8 cellular contexts compared by ENCODE assay signal in the genomic region with DNA sequence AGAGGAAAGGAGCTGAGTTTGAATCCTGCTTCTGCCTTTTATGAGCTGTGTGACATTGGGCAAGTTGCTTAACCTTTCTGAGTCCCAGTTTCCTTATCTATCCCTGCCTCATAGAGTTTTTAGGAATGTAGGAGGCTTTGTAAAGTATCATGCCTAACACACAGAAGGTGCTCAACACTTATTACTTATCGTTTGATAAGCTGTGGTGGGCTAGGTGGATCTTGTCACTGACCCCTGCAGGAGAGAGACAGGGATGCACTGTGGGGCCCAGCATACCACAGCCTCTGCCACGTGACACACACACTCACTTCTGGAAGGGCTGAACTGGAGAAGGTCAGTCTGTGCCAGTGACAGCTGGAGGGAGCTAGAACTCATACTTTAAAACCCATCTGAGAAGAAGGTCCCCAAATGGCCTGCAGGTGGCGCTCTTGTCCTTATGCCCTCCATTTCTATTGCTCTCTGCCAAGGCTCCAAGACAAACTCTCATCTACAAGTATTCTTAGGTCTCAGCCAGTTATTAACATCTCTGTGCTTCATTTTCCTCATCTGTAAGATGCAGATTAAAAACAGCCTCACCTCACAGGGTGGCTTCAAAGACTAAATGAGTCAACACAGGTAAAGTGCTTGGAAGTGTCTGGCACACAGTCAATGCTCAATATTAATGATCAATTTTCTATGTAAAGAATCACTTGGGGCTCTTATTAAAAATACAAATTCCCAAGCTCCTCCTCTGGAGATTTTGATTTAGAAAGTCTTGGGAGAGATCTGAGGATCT. TPM values are rescaled to one million over a fixed set of nuclear protein-coding genes. Genes with fewer than 3 reads are reported as not detected.
DNase-seq lines count a peak whose midpoint lies in the region; ATAC-seq, FAIRE-seq and TF ChIP-seq lines count a peak whose summit lies in the region.

No MANE protein-coding gene starts in this region.

- in situ Hi-C loops in K562 (cut with MboI), result no loop called here

- H3K9me3 ChIP-seq in K562 (replicated peaks; ENCODE audit: control insufficient read depth, insufficient read depth, low read depth, low read length), result no peaks in the 10 kb centered on the region

- no peaks in the 10 kb centered on the region for H3K9me1 ChIP-seq in K562 (ENCODE audit: control insufficient read depth, insufficient read depth, low read length)

- ATAC-seq in HG02642 (IDR thresholded peaks at IDR 0.05; ENCODE audit: poor library complexity, unreplicated experiment) (peak; percentile 81), K562 (peak; percentile 100)

- H3K4me1 ChIP-seq in K562 (replicated peaks in 1 of 2; ENCODE audit: control insufficient read depth in 2 of 2, insufficient read depth in 2 of 2, low read length in 2 of 2), result peaks cover 0 to 3% of the 10 kb centered on the region in 2 experiments; a peak in 1 of 5 replicates

- DNase-seq in activated gamma-delta T cell treated with Interleukin-2 at 50 U/mL for 16 hours (peak; percentile 9), activated gamma-delta T cell (lab: John Stamatoyannopoulos, UW) (no peak), NCI-H1092 treated with DMSO at 0.1 percent for 48 hours (lab: John Stamatoyannopoulos, UW) (peak; percentile 74), SW480 (ENCODE audit: low spot score) (peak; percentile 89), K562 (ENCODE audit: extremely low read depth in 1 of 4, low spot score in 3 of 4) (peak; percentile 79 to 86 (median 82)), inferior parietal cortex (ENCODE audit: extremely low spot score) (peak; percentile 65)
- DNase-seq in stimulated activated CD4-positive, alpha-beta T cell treated with anti-CD3 and anti-CD28 coated beads, Interleukin-12 subunit alpha, Interleukin-12 subunit beta, amount 100 ng/mL, for 48 hours (ENCODE audit: low read depth in 2 of 3, low spot score in 1 of 3), result peak; percentile 35 to 56 (median 44)

- POLR2A ChIA-PET in K562 (lab: Yijun Ruan, JAX), result interaction anchor here (0.7 to 0.8 kb wide), 3 partner anchors 16 to 1022 kb away, joined by 3 to 4 read pairs (median 3); no protein-coding TSS in a partner anchor

- H2AFZ ChIP-seq in K562 (ENCODE audit: low read depth, low read length), result no peak overlapping the region

- no peaks in the 10 kb centered on the region for H4K20me1 ChIP-seq in K562 (replicated peaks; ENCODE audit: control insufficient read depth, insufficient read depth, low read length)

- no peak overlapping the region for H3K9ac ChIP-seq in K562 (ENCODE audit: insufficient read depth in 1 of 2, low read depth in 2 of 2, low read length in 2 of 2)

- H3K79me2 ChIP-seq in K562 (ENCODE audit: control insufficient read depth, insufficient read depth, low read length), result no peaks in the 10 kb centered on the region

- intact Hi-C loops in K562 (cut with micrococcal nuclease), result loop anchor here (10.0 kb wide), 1 partner anchor 322 kb away; a partner anchor contains a TSS

- peaks cover 6 to 30% of the 10 kb centered on the region in 2 experiments; a peak in 4 of 5 replicates for H3K27me3 ChIP-seq in K562 (ENCODE audit: control insufficient read depth in 2 of 2, insufficient read depth in 2 of 2, low read length in 2 of 2)

- no peak overlapping the region; the same call in 1 of the 2 replicates for H3K4me2 ChIP-seq in K562 (ENCODE audit: insufficient read depth, low read length)

- CTCF ChIA-PET in K562 (lab: Yijun Ruan, JAX; ENCODE audit: low intra/inter-chr PET ratio), result no interaction called here

- 0% methylated on average over 2 of the region's 3 CpGs for WGBS in K562 (ENCODE audit: insufficient coverage, low coverage, missing lambda C conversion rate)

- TF ChIP-seq EP300 in K562 (IDR thresholded peaks at IDR 0.05; ENCODE audit: low read length), result no peak

- no peak overlapping the region for H3K27ac ChIP-seq in K562 (ENCODE audit: extremely low read depth, low read depth, low read length)

- TF ChIP-seq CTCF in K562 (IDR thresholded peaks at IDR 0.05 in 2 of 3, conservative IDR thresholded peaks at IDR 0.05 in 1 of 3; ENCODE audit: insufficient read depth in 2 of 3, low read depth in 1 of 3, low read length in 3 of 3), result peak; percentile 93 to 98 (median 97)

- no TSS peak for BruUV-seq in K562 (replicated peaks; lab: Mats Ljungman, UMichigan)

- TF ChIP-seq POLR2A in K562 (conservative IDR thresholded peaks at IDR 0.05), result no peak

- TF ChIP-seq RAD21 in K562 (CRISPR knock-in tag; conservative IDR thresholded peaks at IDR 0.05 in 1 of 2, IDR thresholded peaks at IDR 0.05 in 1 of 2), result peak; percentile 53 to 62

- no peak overlapping the region for H3K4me3 ChIP-seq in K562

- FAIRE-seq in K562 (lab: Jason Lieb, UNC), result peak; percentile 97

- H3K36me3 ChIP-seq in K562 (ENCODE audit: control insufficient read depth, insufficient read depth, low read length), result no peaks in the 10 kb centered on the region

TF ChIP-seq in K562, 482 proteins besides CTCF, POLR2A, EP300 and RAD21 (continues in another document):
- TF ChIP-seq CCAR2 (IDR thresholded peaks at IDR 0.05; ENCODE audit: low read depth, low read length) (no peak), ZNF3 (CRISPR knock-in tag; IDR thresholded peaks at IDR 0.05) (no peak), ZNF23 (CRISPR knock-in tag; IDR thresholded peaks at IDR 0.05) (no peak), ARNT (IDR thresholded peaks at IDR 0.05) (0 out of 4 replicates have a peak, but pooled peaks of 1 of the 2 experiments have one; percentile 32), NR2C1 (IDR thresholded peaks at IDR 0.05) (no peak), NR2C1 (tag; IDR thresholded peaks at IDR 0.05) (no peak), CBFA2T2 (conservative IDR thresholded peaks at IDR 0.05) (peak; percentile 36), RCOR1 (IDR thresholded peaks at IDR 0.05; ENCODE audit: borderline replicate concordance in 1 of 2, low read depth in 2 of 2, low read length in 2 of 2) (no peak), DNMT1 (IDR thresholded peaks at IDR 0.05) (no peak), L3MBTL2 (IDR thresholded peaks at IDR 0.05) (peak; percentile 40; the same call in 1 of the 2 replicates), FOSL1 (tag; conservative IDR thresholded peaks at IDR 0.05) (0 out of 2 replicates have a peak, but pooled peaks have one; percentile 28), TRIM28 (IDR thresholded peaks at IDR 0.05) (no peak), GABPA (tag; conservative IDR thresholded peaks at IDR 0.05; ENCODE audit: low read depth) (no peak)
- TF ChIP-seq, protein P1, sequence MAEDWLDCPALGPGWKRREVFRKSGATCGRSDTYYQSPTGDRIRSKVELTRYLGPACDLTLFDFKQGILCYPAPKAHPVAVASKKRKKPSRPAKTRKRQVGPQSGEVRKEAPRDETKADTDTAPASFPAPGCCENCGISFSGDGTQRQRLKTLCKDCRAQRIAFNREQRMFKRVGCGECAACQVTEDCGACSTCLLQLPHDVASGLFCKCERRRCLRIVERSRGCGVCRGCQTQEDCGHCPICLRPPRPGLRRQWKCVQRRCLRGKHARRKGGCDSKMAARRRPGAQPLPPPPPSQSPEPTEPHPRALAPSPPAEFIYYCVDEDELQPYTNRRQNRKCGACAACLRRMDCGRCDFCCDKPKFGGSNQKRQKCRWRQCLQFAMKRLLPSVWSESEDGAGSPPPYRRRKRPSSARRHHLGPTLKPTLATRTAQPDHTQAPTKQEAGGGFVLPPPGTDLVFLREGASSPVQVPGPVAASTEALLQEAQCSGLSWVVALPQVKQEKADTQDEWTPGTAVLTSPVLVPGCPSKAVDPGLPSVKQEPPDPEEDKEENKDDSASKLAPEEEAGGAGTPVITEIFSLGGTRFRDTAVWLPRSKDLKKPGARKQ (CRISPR knock-in tag; IDR thresholded peaks at IDR 0.05), result no peak
- TF ChIP-seq, protein P2, sequence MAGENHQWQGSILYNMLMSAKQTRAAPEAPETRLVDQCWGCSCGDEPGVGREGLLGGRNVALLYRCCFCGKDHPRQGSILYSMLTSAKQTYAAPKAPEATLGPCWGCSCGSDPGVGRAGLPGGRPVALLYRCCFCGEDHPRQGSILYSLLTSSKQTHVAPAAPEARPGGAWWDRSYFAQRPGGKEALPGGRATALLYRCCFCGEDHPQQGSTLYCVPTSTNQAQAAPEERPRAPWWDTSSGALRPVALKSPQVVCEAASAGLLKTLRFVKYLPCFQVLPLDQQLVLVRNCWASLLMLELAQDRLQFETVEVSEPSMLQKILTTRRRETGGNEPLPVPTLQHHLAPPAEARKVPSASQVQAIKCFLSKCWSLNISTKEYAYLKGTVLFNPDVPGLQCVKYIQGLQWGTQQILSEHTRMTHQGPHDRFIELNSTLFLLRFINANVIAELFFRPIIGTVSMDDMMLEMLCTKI (IDR thresholded peaks at IDR 0.05; ENCODE audit: partially characterized antibody), result no peak

RNA-seq across cellular contexts. Expression of a gene that starts 57.5 kb away (rescaled TPM):
- total RNA-seq in K562 (2011; cell fraction: chromatin; rRNA removed; ENCODE audit: low replicate concordance), result 9.5 and 17.7 TPM in 2 replicates
- 5.0 and 6.0 TPM in 2 replicates for total RNA-seq in K562 (2011; cell fraction: nucleolus; rRNA removed)
- total RNA-seq in K562 (2011; cell fraction: nucleoplasm; rRNA removed), result 9.4 and 14.8 TPM in 2 replicates
- 1.3 and 2.8 TPM in 2 replicates for total RNA-seq in K562 (2014; rRNA removed)
- 4.0 and 4.6 TPM in 2 replicates for total RNA-seq in K562 (2014; rRNA removed; fragmentation: Illumina TruSeq; extraction: Trizol)
- total RNA-seq in K562 (2015; rRNA removed; fragmentation: Illumina TruSeq; extraction: Trizol), result 3.0 and 4.2 TPM in 2 replicates
- total RNA-seq in K562 (2021), result 3.7 and 4.9 TPM in 2 replicates
- polyA plus RNA-seq in K562 (2011; rRNA removed), result 10.5 TPM in 2 replicates
- polyA plus RNA-seq in K562 (2011; cell fraction: cytosol; rRNA removed), result 2.3 and 4.5 TPM in 2 replicates
- 8.9 and 13.4 TPM in 2 replicates for polyA plus RNA-seq in K562 (2011; cell fraction: nucleus; rRNA removed)
- 2.6 and 3.2 TPM in 2 replicates for polyA plus RNA-seq in K562 (2012)
- 4.7 TPM in 2 replicates for polyA plus RNA-seq in K562 (2014; fragmentation: Illumina TruSeq; extraction: Trizol)
- 1 to 10 TPM; 1.3 to 1.6 TPM for polyA plus RNA-seq in K562 (2014; fragmentation: Nextera tagmentation; extraction: Ambion mirVana)
- polyA plus RNA-seq in K562 (2014; rRNA removed), result 3.8 and 5.5 TPM in 2 replicates
- 10.6 and 11.2 TPM in 2 replicates for polyA minus RNA-seq in K562 (2011; rRNA and poly(A)+ RNA removed)
- polyA minus RNA-seq in K562 (2011; cell fraction: cytosol; rRNA and poly(A)+ RNA removed), result 3.8 and 5.9 TPM in 2 replicates
- 3.9 and 7.2 TPM in 2 replicates for polyA minus RNA-seq in K562 (2011; cell fraction: nucleus; rRNA and poly(A)+ RNA removed)
